In genomic region chr10:76012928-76013327, GRCh38 we compare ENCODE assay signal across 22 cellular contexts.
"Had no signal": no experiment of that assay in that cellular context is flagged by ENCODE, and none has a peak within 500 bp of the region (broad histone marks: within the 10 kb centered on the region; RNA-seq: fewer than 3 reads in every experiment).

No MANE protein-coding gene starts in this region.

- H3K4me2 ChIP-seq: PC-9 had no signal

- H3K27me3 ChIP-seq: brain microvascular endothelial cell, cardiac muscle cell had no signal

- H2AFZ ChIP-seq: PC-9 had no signal

- H3K27ac ChIP-seq: brain microvascular endothelial cell, cardiac muscle cell, PC-9 had no signal

- H3K4me3 ChIP-seq: cardiac muscle cell, PC-9 had no signal

- DNase-seq: activated B cell treated with CpG ODN at 0.5 μM for 24 hours; activated CD4-positive, alpha-beta memory T cell treated with anti-CD3 and anti-CD28 coated beads for 36 hours; activated CD4-positive, alpha-beta T cell treated with anti-CD3 and anti-CD28 coated beads for 1 hour; activated CD4-positive, alpha-beta T cell treated with anti-CD3 and anti-CD28 coated beads, Interleukin-2, amount 10 ng/mL, durations not matched to agents 24 days and 14 days; activated CD8-positive, alpha-beta memory T cell treated with anti-CD3 and anti-CD28 coated beads for 24 hours; activated gamma-delta T cell; activated naive CD4-positive, alpha-beta T cell treated with anti-CD3 and anti-CD28 coated beads for 36 hours; activated T-cell treated with anti-CD3 and anti-CD28 coated beads, Interleukin-2, amount 50 U/mL, for 48 hours; amygdala; brain microvascular endothelial cell; Kasumi-1; NCI-H1105 treated with DMSO at 0.1 percent for 48 hours; NCI-H1436 treated with DMSO at 0.1 percent for 48 hours; NCI-H187; NCI-H2081; NCI-H446; NCI-H526; PC-9; SHP77 treated with DMSO at 0.1 percent for 48 hours; T-helper 17 cell; T-helper 9 cell had no signal

- H3K36me3 ChIP-seq: brain microvascular endothelial cell, cardiac muscle cell had no signal
